Comparison of ENCODE assay signal across 19 cellular contexts in the genomic region with DNA sequence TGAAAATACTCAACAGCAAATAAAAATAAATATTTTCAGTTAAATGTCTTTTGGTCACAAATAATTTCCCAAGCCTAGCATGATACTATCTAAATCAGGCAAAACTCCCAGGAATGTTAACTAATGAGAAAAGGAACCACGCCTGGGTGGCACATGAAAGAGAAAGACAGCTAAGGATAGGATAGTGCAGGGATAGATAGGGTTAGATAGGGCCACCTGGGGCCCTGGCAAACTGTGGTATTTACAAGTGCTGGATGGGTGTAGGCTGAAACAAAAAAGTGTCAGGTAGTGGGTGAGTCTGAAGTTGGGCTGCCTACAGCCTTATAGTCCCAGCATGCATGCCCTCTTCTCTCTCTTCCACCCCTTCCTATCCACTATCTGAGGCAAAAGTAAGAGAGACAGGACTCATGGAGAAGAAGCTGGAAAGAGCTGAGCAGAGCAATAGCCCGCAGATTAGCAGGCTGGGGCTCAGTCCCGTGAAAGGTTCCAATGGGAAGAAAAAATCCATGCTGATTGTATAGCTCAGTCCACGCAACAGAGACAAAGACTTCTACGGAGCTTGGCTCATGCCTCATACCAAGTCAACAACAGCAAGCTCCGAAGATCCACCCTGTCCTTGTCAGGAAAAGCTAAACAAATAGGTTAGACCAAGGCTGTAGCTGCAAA.
DNase-seq lines count a peak whose midpoint lies in the region; ATAC-seq and TF ChIP-seq lines count a peak whose summit lies in the region.
"Had no signal": no experiment of that assay in that cellular context is flagged by ENCODE, and none has a peak within 500 bp of the region (broad histone marks: within the 10 kb centered on the region; RNA-seq: fewer than 3 reads in every experiment).

No MANE protein-coding gene starts in this region.

- no peak overlapping the region for H3K4me3 ChIP-seq in HUES64 (ENCODE audit: low read length)
- H3K4me3 ChIP-seq: SK-N-MC had no signal

- no peak for TF ChIP-seq CTCF in WTC11 (IDR thresholded peaks at IDR 0.05)

- no peaks in the 10 kb centered on the region for H3K36me3 ChIP-seq in HUES64 (ENCODE audit: insufficient read depth, low read length)

- peaks cover 4% of the 10 kb centered on the region; the same call in 1 of the 2 replicates for H3K9me3 ChIP-seq in HUES64 (ENCODE audit: insufficient read depth, low read depth, low read length)

- CTCF ChIA-PET in WTC11 (lab: Charles Lee): interaction anchor here (1.1 kb wide), 1 partner anchor 166 kb away, joined by 4 read pairs; no protein-coding TSS in a partner anchor
- CTCF ChIA-PET in activated CD4-positive, alpha-beta memory T cell treated with anti-CD3 and anti-CD28 coated beads for 36 hours (lab: Charles Lee): no interaction called here

- H3K27me3 ChIP-seq in HUES64 (ENCODE audit: insufficient read depth, low read length): no peaks in the 10 kb centered on the region

- intact Hi-C loops in activated CD4-positive, alpha-beta memory T cell treated with anti-CD3 and anti-CD28 coated beads for 36 hours (cut with micrococcal nuclease): no loop called here

- peaks cover 15% of the 10 kb centered on the region for H3K9me3 Mint-ChIP-seq in WTC11
- no peaks in the 10 kb centered on the region for H3K9me3 Mint-ChIP-seq in activated CD4-positive, alpha-beta memory T cell treated with anti-CD3 and anti-CD28 coated beads for 36 hours
- H3K9me3 Mint-ChIP-seq: CD4-positive, alpha-beta T cell had no signal

- POLR2A ChIA-PET in WTC11 (lab: Charles Lee): interaction anchor here (0.6 to 0.7 kb wide), 2 partner anchors 113 to 536 kb away, joined by 3 to 6 read pairs; no protein-coding TSS in a partner anchor
- POLR2A ChIA-PET in activated CD4-positive, alpha-beta memory T cell treated with anti-CD3 and anti-CD28 coated beads for 36 hours (lab: Charles Lee): no interaction called here

- peaks cover 21% of the 10 kb centered on the region for H3K4me1 ChIP-seq in HUES64 (ENCODE audit: insufficient read depth, low read length)

- ATAC-seq in WTC11 (peak; percentile 81), GM21529 (IDR thresholded peaks at IDR 0.05; ENCODE audit: unreplicated experiment) (no peak)
- ATAC-seq: PC-3, Right ventricle myocardium inferior, T-cell had no signal

- H3K36me3 Mint-ChIP-seq in WTC11: no peaks in the 10 kb centered on the region; the same call in 1 of the 2 replicates
- no peaks in the 10 kb centered on the region for H3K36me3 Mint-ChIP-seq in activated CD4-positive, alpha-beta memory T cell treated with anti-CD3 and anti-CD28 coated beads for 36 hours
- H3K36me3 Mint-ChIP-seq: T-cell had no signal

- H3K27ac Mint-ChIP-seq in WTC11: no peak overlapping the region
- no peak overlapping the region for H3K27ac Mint-ChIP-seq in activated CD4-positive, alpha-beta memory T cell treated with anti-CD3 and anti-CD28 coated beads for 36 hours
- H3K27ac Mint-ChIP-seq: B cell; CD4-positive, alpha-beta T cell; T-cell had no signal

- peak overlapping the region; percentile 6; the same call in 1 of the 2 replicates for H3K27ac ChIP-seq in HUES64 (ENCODE audit: low read depth, low read length)
- H3K27ac ChIP-seq: SK-N-MC had no signal

- H3K4me3 Mint-ChIP-seq in WTC11: no peak overlapping the region
- H3K4me3 Mint-ChIP-seq in activated CD4-positive, alpha-beta memory T cell treated with anti-CD3 and anti-CD28 coated beads for 36 hours: no peak overlapping the region
- H3K4me3 Mint-ChIP-seq: B cell; CD4-positive, alpha-beta T cell; T-cell had no signal

- WGBS in HUES64: 80% methylated on average over 6 of the region's 6 CpGs

- DNase-seq in WTC11 (ENCODE audit: low spot score) (no peak), kidney glomerular epithelial cell (lab: John Stamatoyannopoulos, UW) (peak; percentile 17), NOMO-1 (lab: John Stamatoyannopoulos, UW; ENCODE audit: unreplicated experiment in 2 of 2) (no peak)
- no peak for DNase-seq in activated CD4-positive, alpha-beta memory T cell treated with anti-CD3 and anti-CD28 coated beads for 36 hours
- no peak for DNase-seq in activated effector memory CD4-positive, alpha-beta T cell treated with Interleukin-2 at 50 U/mL for 16 hours
- DNase-seq: CD4-positive, alpha-beta T cell; H9; KBM-7; NCI-H1092; NCI-H187; NCI-H2171 treated with DMSO at 0.1 percent for 48 hours; NCI-H510A; PC-3; T-cell had no signal

- H3K4me1 Mint-ChIP-seq in WTC11: peaks cover 15% of the 10 kb centered on the region
- H3K4me1 Mint-ChIP-seq in activated CD4-positive, alpha-beta memory T cell treated with anti-CD3 and anti-CD28 coated beads for 36 hours (ENCODE audit: low read depth): no peaks in the 10 kb centered on the region
- H3K4me1 Mint-ChIP-seq: B cell, T-cell had no signal

- H3K9ac ChIP-seq in HUES64 (ENCODE audit: low read depth, low read length): peak overlapping the region; percentile 9; the same call in 1 of the 2 replicates

- no peaks in the 10 kb centered on the region for H3K27me3 Mint-ChIP-seq in WTC11 (ENCODE audit: low read depth)
- H3K27me3 Mint-ChIP-seq in activated CD4-positive, alpha-beta memory T cell treated with anti-CD3 and anti-CD28 coated beads for 36 hours: no peaks in the 10 kb centered on the region
- H3K27me3 Mint-ChIP-seq: B cell; CD4-positive, alpha-beta T cell had no signal

TF ChIP-seq in WTC11, 78 proteins besides CTCF, POLR2A, EP300 and RAD21:
- no peak for TF ChIP-seq ESRRA (CRISPR knock-in tag; IDR thresholded peaks at IDR 0.05; ENCODE audit: borderline replicate concordance)
- no peak for TF ChIP-seq HMGA2 (CRISPR knock-in tag; IDR thresholded peaks at IDR 0.05)
- TF ChIP-seq, protein P1, sequence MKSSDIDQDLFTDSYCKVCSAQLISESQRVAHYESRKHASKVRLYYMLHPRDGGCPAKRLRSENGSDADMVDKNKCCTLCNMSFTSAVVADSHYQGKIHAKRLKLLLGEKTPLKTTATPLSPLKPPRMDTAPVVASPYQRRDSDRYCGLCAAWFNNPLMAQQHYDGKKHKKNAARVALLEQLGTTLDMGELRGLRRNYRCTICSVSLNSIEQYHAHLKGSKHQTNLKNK (CRISPR knock-in tag; IDR thresholded peaks at IDR 0.05): no peak
- no peak for TF ChIP-seq ZNF416 (CRISPR knock-in tag; IDR thresholded peaks at IDR 0.05)
- no peak for TF ChIP-seq ZNF219 (CRISPR knock-in tag; IDR thresholded peaks at IDR 0.05; ENCODE audit: borderline replicate concordance)
- no peak for TF ChIP-seq CREM (CRISPR knock-in tag; IDR thresholded peaks at IDR 0.05)
- no peak for TF ChIP-seq ZNF121 (CRISPR knock-in tag; IDR thresholded peaks at IDR 0.05)
- TF ChIP-seq, protein P2, sequence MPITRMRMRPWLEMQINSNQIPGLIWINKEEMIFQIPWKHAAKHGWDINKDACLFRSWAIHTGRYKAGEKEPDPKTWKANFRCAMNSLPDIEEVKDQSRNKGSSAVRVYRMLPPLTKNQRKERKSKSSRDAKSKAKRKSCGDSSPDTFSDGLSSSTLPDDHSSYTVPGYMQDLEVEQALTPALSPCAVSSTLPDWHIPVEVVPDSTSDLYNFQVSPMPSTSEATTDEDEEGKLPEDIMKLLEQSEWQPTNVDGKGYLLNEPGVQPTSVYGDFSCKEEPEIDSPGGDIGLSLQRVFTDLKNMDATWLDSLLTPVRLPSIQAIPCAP (CRISPR knock-in tag; IDR thresholded peaks at IDR 0.05): no peak
- TF ChIP-seq FOXJ3 (CRISPR knock-in tag; IDR thresholded peaks at IDR 0.05; ENCODE audit: borderline replicate concordance): no peak
- no peak for TF ChIP-seq IRF2 (CRISPR knock-in tag; IDR thresholded peaks at IDR 0.05; ENCODE audit: borderline replicate concordance, low read depth)
- TF ChIP-seq, protein P3, sequence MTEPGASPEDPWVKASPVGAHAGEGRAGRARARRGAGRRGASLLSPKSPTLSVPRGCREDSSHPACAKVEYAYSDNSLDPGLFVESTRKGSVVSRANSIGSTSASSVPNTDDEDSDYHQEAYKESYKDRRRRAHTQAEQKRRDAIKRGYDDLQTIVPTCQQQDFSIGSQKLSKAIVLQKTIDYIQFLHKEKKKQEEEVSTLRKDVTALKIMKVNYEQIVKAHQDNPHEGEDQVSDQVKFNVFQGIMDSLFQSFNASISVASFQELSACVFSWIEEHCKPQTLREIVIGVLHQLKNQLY (CRISPR knock-in tag; IDR thresholded peaks at IDR 0.05): no peak
- TF ChIP-seq RELA (CRISPR knock-in tag; IDR thresholded peaks at IDR 0.05; ENCODE audit: borderline replicate concordance): no peak
- TF ChIP-seq, protein P4, sequence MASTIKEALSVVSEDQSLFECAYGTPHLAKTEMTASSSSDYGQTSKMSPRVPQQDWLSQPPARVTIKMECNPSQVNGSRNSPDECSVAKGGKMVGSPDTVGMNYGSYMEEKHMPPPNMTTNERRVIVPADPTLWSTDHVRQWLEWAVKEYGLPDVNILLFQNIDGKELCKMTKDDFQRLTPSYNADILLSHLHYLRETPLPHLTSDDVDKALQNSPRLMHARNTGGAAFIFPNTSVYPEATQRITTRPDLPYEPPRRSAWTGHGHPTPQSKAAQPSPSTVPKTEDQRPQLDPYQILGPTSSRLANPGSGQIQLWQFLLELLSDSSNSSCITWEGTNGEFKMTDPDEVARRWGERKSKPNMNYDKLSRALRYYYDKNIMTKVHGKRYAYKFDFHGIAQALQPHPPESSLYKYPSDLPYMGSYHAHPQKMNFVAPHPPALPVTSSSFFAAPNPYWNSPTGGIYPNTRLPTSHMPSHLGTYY (CRISPR knock-in tag; IDR thresholded peaks at IDR 0.05): no peak
TF ChIP-seq in WTC11: peak in this region for 0.
